Comparison of ENCODE assay signal across 8 cellular contexts in the genomic region with DNA sequence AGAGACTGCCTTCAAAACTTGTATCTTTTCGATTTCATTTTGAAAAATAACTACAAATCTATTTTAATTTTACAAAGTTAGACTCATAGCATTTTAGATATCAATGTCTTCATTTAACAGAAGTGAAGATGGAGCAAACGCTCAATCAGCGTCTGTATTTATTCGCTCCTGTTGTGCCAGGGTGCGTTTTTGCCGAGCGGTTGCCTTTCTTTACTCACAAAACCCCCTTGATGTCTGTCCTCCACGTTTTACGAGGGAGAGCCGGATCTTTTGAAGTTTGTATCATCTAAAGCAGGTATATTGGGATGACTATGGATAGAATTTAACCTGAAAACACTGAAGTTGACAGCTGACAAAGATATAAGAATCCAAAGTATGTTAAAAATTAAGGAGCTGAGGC. TPM values are rescaled to one million over a fixed set of nuclear protein-coding genes. Genes with fewer than 3 reads are reported as not detected.
A peak's percentile ranks its signal among the peaks of the same experiment; 100 is the strongest.
DNase-seq lines count a peak whose midpoint lies in the region; ATAC-seq and TF ChIP-seq lines count a peak whose summit lies in the region.

No MANE protein-coding gene starts in this region.

- H3K27me3 ChIP-seq in GM06990 (replicated peaks; ENCODE audit: control insufficient read depth, insufficient read depth, low read length) = no peaks in the 10 kb centered on the region
- no peaks in the 10 kb centered on the region for H3K27me3 ChIP-seq in RWPE2 (ENCODE audit: insufficient read depth, poor library complexity, severe bottlenecking)
- H3K27me3 ChIP-seq in rectal smooth muscle tissue (ENCODE audit: control insufficient read depth, insufficient read depth, low read length) = no peaks in the 10 kb centered on the region

- H3K36me3 ChIP-seq in GM06990 (ENCODE audit: control insufficient read depth, insufficient read depth, low read length) (peaks cover 21% of the 10 kb centered on the region), RWPE2 (ENCODE audit: low read depth) (no peaks in the 10 kb centered on the region), rectal smooth muscle tissue (ENCODE audit: control insufficient read depth, insufficient read depth, low read length) (no peaks in the 10 kb centered on the region)

- in situ Hi-C loops in G401 (cut with HindIII; ENCODE audit: low sequenced_read_pairs) = no loop called here

- H3K4me3 ChIP-seq in GM06990 (replicated peaks; ENCODE audit: low read depth, low read length) (peak overlapping the region; percentile 92), RWPE2 (ENCODE audit: severe bottlenecking) (peak overlapping the region; percentile 31), epithelial cell of esophagus (ENCODE audit: low read length) (peak overlapping the region; percentile 48), rectal smooth muscle tissue (ENCODE audit: low read length) (peak overlapping the region; percentile 68)

- no peak for DNase-seq in GM06990 (ENCODE audit: extremely low read depth, insufficient read length)
- DNase-seq in RWPE2 (ENCODE audit: low spot score) = no peak
- DNase-seq in epithelial cell of esophagus (ENCODE audit: low read depth) = no peak
- no peak for DNase-seq in G401 (ENCODE audit: low spot score)
- DNase-seq in HCEC 1CT = no peak
- DNase-seq in cerebellar nuclear complex (lab: John Stamatoyannopoulos, UW) = no peak

- peaks cover 11% of the 10 kb centered on the region for H3K4me1 ChIP-seq in RWPE2 (ENCODE audit: insufficient read depth, poor library complexity, severe bottlenecking)
- no peaks in the 10 kb centered on the region for H3K4me1 ChIP-seq in rectal smooth muscle tissue (ENCODE audit: control insufficient read depth, insufficient read depth, low read length)

- TF ChIP-seq CTCF in GM06990 (IDR thresholded peaks at IDR 0.05; ENCODE audit: insufficient read depth, low read length, poor library complexity, severe bottlenecking) (no peak), RWPE2 (IDR thresholded peaks at IDR 0.05; ENCODE audit: poor library complexity, severe bottlenecking) (no peak), epithelial cell of esophagus (IDR thresholded peaks at IDR 0.05; ENCODE audit: insufficient read depth, low read depth, low read length, missing control alignments) (no peak)

- no peaks in the 10 kb centered on the region for H3K9me3 ChIP-seq in RWPE2 (ENCODE audit: severe bottlenecking)

- no peak overlapping the region for H3K27ac ChIP-seq in RWPE2 (ENCODE audit: poor library complexity, severe bottlenecking)
- no peak overlapping the region for H3K27ac ChIP-seq in rectal smooth muscle tissue (ENCODE audit: low read depth, low read length)

- H3K9ac ChIP-seq in rectal smooth muscle tissue (ENCODE audit: low read length) = peak overlapping the region; percentile 1

- no peak for ATAC-seq in RWPE2 (ENCODE audit: low read depth)
- no peak for ATAC-seq in HG03457 (IDR thresholded peaks at IDR 0.05; ENCODE audit: unreplicated experiment)

RNA-seq across cellular contexts. Expression of a gene that starts 44.6 kb away (rescaled TPM):
- total RNA-seq in G401 (2014; rRNA removed; shearing (Covaris generic)) = 45.4 and 70.9 TPM in 2 replicates

Comparison
In these comparisons a context has a peak if more than half of its experiments do, and no peak if none do; other contexts are left out.
1. H3K4me3 ChIP-seq: peak in every context shown above with its lines; median percentile 92 in GM06990; 68 in rectal smooth muscle tissue; 48 in epithelial cell of esophagus; 31 in RWPE2.